Comparison of ENCODE assay signal across 10 cellular contexts in the genomic region with DNA sequence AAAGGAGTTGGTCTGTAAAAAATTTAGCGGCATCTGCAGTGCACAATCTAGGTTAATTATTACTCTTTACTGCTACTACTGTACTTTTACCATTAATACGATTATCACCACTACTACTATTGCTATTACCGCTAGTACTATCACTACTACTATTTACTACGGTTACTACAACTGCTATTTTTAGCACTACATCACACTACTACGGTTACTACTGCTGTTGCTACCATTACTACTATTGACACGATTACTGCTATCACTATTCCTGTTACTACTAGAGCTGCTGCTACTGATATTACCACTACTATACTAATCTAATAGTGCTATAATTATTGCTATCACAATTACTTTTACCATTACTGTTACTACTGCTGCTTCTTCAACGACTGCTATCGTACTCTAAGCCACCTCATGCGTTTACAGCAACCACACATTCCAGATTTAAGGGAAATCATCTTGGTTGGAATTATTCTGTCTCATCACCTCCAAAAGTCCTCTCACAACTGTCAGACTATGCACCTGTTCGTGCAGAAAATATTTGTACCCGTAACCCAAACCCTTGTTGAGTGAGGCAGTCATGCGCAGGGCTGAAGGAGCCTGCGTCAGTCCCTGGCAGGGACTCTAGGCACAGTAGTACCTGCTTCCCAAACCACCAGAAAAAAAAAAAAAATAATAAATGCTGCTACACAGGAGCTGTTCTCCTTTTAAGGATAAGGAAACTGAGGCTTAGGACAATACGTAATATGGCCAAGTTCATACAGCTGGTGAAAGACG. TPM values are rescaled to one million over a fixed set of nuclear protein-coding genes. Genes with fewer than 3 reads are reported as not detected.
"Had no signal": no experiment of that assay in that cellular context is flagged by ENCODE, and none has a peak within 500 bp of the region (broad histone marks: within the 10 kb centered on the region; RNA-seq: fewer than 3 reads in every experiment).

No MANE protein-coding gene starts in this region.

- FAIRE-seq: HepG2 had no signal

- ATAC-seq: HCT116, HepG2 had no signal

- H3K9me3 ChIP-seq: HAP-1 had no signal

- H3K4me1 Mint-ChIP-seq: IgD-negative memory B cell had no signal

- DNase-seq: GM23248, GOT3, H7, HFFc6 had no signal

- H3K4me1 ChIP-seq: HAP-1 had no signal

- H3K27me3 Mint-ChIP-seq: IgD-negative memory B cell had no signal

- H3K4me3 ChIP-seq: GM23248, HAP-1 had no signal

- H3K4me3 Mint-ChIP-seq: HFFc6, IgD-negative memory B cell had no signal

- H3K27ac ChIP-seq: GM23248, HL-60 had no signal

- H3K9ac ChIP-seq: GM23248 had no signal

- H3K9me3 Mint-ChIP-seq: IgD-negative memory B cell had no signal

- H3K36me3 Mint-ChIP-seq: IgD-negative memory B cell had no signal

- H3K36me3 ChIP-seq: HAP-1 had no signal

- H3K27ac Mint-ChIP-seq: HFFc6, IgD-negative memory B cell had no signal

RNA-seq across cellular contexts. Expression of gene MAF, which starts 59.5 kb away (rescaled TPM):
- total RNA-seq: HFFc6, HT1080 had no signal
- polyA plus RNA-seq: GM23248, IgD-negative memory B cell had no signal
